ENCODE assay signal across 9 cellular contexts in genomic region chr20:38164624-38165088, GRCh38. TPM values are rescaled to one million over a fixed set of nuclear protein-coding genes. Genes with fewer than 3 reads are reported as not detected.
DNase-seq lines count a peak whose midpoint lies in the region; ATAC-seq, FAIRE-seq and TF ChIP-seq lines count a peak whose summit lies in the region.
"Had no signal": no experiment of that assay in that cellular context is flagged by ENCODE, and none has a peak within 500 bp of the region (broad histone marks: within the 10 kb centered on the region; RNA-seq: fewer than 3 reads in every experiment).

No MANE protein-coding gene starts in this region.

- no peak overlapping the region for H2BK20ac ChIP-seq in H9 (ENCODE audit: low read depth, low read length, poor library complexity, severe bottlenecking)

- no peaks in the 10 kb centered on the region for H3K4me1 ChIP-seq in H9 (ENCODE audit: insufficient read depth, low read length)
- H3K4me1 ChIP-seq in keratinocyte (ENCODE audit: control insufficient read depth, extremely low read depth, insufficient read depth, low read length) = peaks cover 39% of the 10 kb centered on the region
- no peaks in the 10 kb centered on the region for H3K4me1 ChIP-seq in smooth muscle cell (ENCODE audit: low read depth)

- no peak overlapping the region for H3K14ac ChIP-seq in H9 (ENCODE audit: insufficient read depth, low read length)

- H3T11ph ChIP-seq in H9 (ENCODE audit: low read length) = no peak overlapping the region

- peaks cover 12% of the 10 kb centered on the region for H3F3A ChIP-seq in smooth muscle cell (ENCODE audit: low read depth)

- H3K9ac ChIP-seq in H9 (ENCODE audit: extremely low read depth, insufficient read length, low read length) (no peak overlapping the region), keratinocyte (ENCODE audit: control insufficient read depth, extremely low read depth, insufficient read depth, low read length) (no peak overlapping the region), smooth muscle cell (ENCODE audit: low read depth) (no peak overlapping the region)

- H2BK5ac ChIP-seq in H9 (ENCODE audit: insufficient read length, low read length) = no peak overlapping the region

- dilution Hi-C loops in keratinocyte (cut with MboI; ENCODE audit: extremely low pct_ligation_motif_present, low sequenced_read_pairs) = no loop called here

- no peak overlapping the region for H3K56ac ChIP-seq in H9 (ENCODE audit: insufficient read length, low read depth, low read length)

- H4K8ac ChIP-seq in H9 (replicated peaks; ENCODE audit: insufficient read length, low read depth, low read length) = no peak overlapping the region

- ATAC-seq in HG03521 (IDR thresholded peaks at IDR 0.05; ENCODE audit: unreplicated experiment) (no peak), GM18870 (IDR thresholded peaks at IDR 0.05; ENCODE audit: unreplicated experiment) (no peak)

- no peaks in the 10 kb centered on the region for H3K9me3 ChIP-seq in H9 (ENCODE audit: control insufficient read depth, low read depth, low read length)
- no peaks in the 10 kb centered on the region for H3K9me3 ChIP-seq in keratinocyte (ENCODE audit: control insufficient read depth, low read depth, low read length)
- no peaks in the 10 kb centered on the region for H3K9me3 ChIP-seq in smooth muscle cell (replicated peaks; ENCODE audit: low read depth)

- peak overlapping the region; percentile 51 to 69 for H3K4me3 Mint-ChIP-seq in H9

- H3K4me2 ChIP-seq in H9 (ENCODE audit: insufficient read depth, insufficient read length, low read length) (peak overlapping the region; percentile 47), keratinocyte (ENCODE audit: control insufficient read depth, extremely low read depth, insufficient read depth, low read depth, low read length) (peak overlapping the region; percentile 69), smooth muscle cell (peak overlapping the region; percentile 84)

- FAIRE-seq in keratinocyte (lab: Jason Lieb, UNC) = no peak

- no peaks in the 10 kb centered on the region for H4K20me1 ChIP-seq in H9 (ENCODE audit: control insufficient read depth, insufficient read depth, insufficient read length)
- H4K20me1 ChIP-seq in keratinocyte (ENCODE audit: control insufficient read depth, extremely low read depth, insufficient read depth, low read length) = no peaks in the 10 kb centered on the region
- H4K20me1 ChIP-seq in smooth muscle cell (ENCODE audit: low read depth) = no peaks in the 10 kb centered on the region

- TF ChIP-seq CTCF in H9 (conservative IDR thresholded peaks at IDR 0.05) (no peak), cardiac fibroblast (IDR thresholded peaks at IDR 0.05; ENCODE audit: low read depth, low read length) (no peak), keratinocyte (optimal IDR thresholded peaks at IDR 0.05 in 1 of 3, IDR thresholded peaks at IDR 0.05 in 1 of 3, conservative IDR thresholded peaks at IDR 0.05 in 1 of 3; ENCODE audit: extremely low read depth in 1 of 3, insufficient read depth in 2 of 3, low read length in 3 of 3) (no peak), smooth muscle cell (IDR thresholded peaks at IDR 0.05; ENCODE audit: borderline replicate concordance, insufficient read depth, poor library complexity, severe bottlenecking) (no peak)

- H3K27ac Mint-ChIP-seq in H9 = no peak overlapping the region

- H3K79me2 ChIP-seq in H9 (ENCODE audit: insufficient read depth, low read length) (no peaks in the 10 kb centered on the region), keratinocyte (ENCODE audit: control insufficient read depth, insufficient read depth, low read length) (no peaks in the 10 kb centered on the region), smooth muscle cell (ENCODE audit: low read depth) (no peaks in the 10 kb centered on the region)

- no peak overlapping the region for H3K27ac ChIP-seq in H9 (ENCODE audit: insufficient read length, low read depth, low read length)
- H3K27ac ChIP-seq in keratinocyte (ENCODE audit: control insufficient read depth, insufficient read depth, low read length) = no peak overlapping the region
- H3K27ac ChIP-seq in smooth muscle cell (ENCODE audit: low read depth) = no peak overlapping the region

- no peak overlapping the region for H2BK15ac ChIP-seq in H9 (ENCODE audit: low read depth, low read length)

- H3K36me3 Mint-ChIP-seq in H9 (ENCODE audit: insufficient read depth in 1 of 3, low read depth in 3 of 3) = no peaks in the 10 kb centered on the region

- H2AK5ac ChIP-seq in H9 (ENCODE audit: insufficient read length, low read length) = no peak overlapping the region

- no peaks in the 10 kb centered on the region for H3K9me1 ChIP-seq in keratinocyte (ENCODE audit: control insufficient read depth, extremely low read depth, insufficient read depth, low read length)

- H3K27me3 Mint-ChIP-seq in H9 (ENCODE audit: low read depth) = peaks cover 9% of the 10 kb centered on the region

- WGBS in H9 (ENCODE audit: extremely low coverage, insufficient read length, low lambda C conversion rate) = no CpG with 5 or more reads among the region's 14 CpGs
- WGBS in smooth muscle cell (ENCODE audit: low lambda C conversion rate) = 72% methylated on average over 14 of the region's 14 CpGs

- H2BK120ac ChIP-seq in H9 (ENCODE audit: low read depth, low read length, poor library complexity, severe bottlenecking) = no peak overlapping the region

- H3K4me3 ChIP-seq in cardiac fibroblast (replicated peaks in 1 of 2; ENCODE audit: low read depth in 2 of 2, low read length in 2 of 2) (peak overlapping the region; percentile 40 to 55), keratinocyte (ENCODE audit: control insufficient read depth in 2 of 3, extremely low read depth in 1 of 3, insufficient read depth in 2 of 3, low read depth in 1 of 3, low read length in 3 of 3) (peak overlapping the region in 2 of 3 experiments; percentile 17 to 20), smooth muscle cell (peak overlapping the region; percentile 59)

- no peaks in the 10 kb centered on the region for H3K27me3 ChIP-seq in H9 (ENCODE audit: insufficient read depth, low read length)
- no peaks in the 10 kb centered on the region for H3K27me3 ChIP-seq in keratinocyte (ENCODE audit: control insufficient read depth, extremely low read depth, insufficient read depth, low read length)
- H3K27me3 ChIP-seq in smooth muscle cell (ENCODE audit: low read depth) = no peaks in the 10 kb centered on the region

- H4K5ac ChIP-seq in H9 (ENCODE audit: insufficient read length, low read depth, low read length) = no peak overlapping the region

- no peak overlapping the region for H2AFZ ChIP-seq in H9 (ENCODE audit: low read length)
- no peak overlapping the region for H2AFZ ChIP-seq in keratinocyte (ENCODE audit: control insufficient read depth, low read length)
- H2AFZ ChIP-seq in smooth muscle cell (ENCODE audit: low read depth) = no peak overlapping the region

- H3K4me1 Mint-ChIP-seq in H9 = peaks cover 7 to 8% of the 10 kb centered on the region in 2 experiments; a peak in 3 of 4 replicates

- peaks cover 0 to 2% of the 10 kb centered on the region in 2 experiments; a peak in 1 of 5 replicates for H3K9me3 Mint-ChIP-seq in H9

- H4K91ac ChIP-seq in H9 (ENCODE audit: insufficient read length, low read depth, low read length) = no peak overlapping the region

- H3K4ac ChIP-seq in H9 (ENCODE audit: low read depth, low read length) = no peak overlapping the region

- H3K18ac ChIP-seq in H9 (ENCODE audit: insufficient read length, low read depth, low read length) = no peak overlapping the region

- peaks cover 4% of the 10 kb centered on the region for H3K23me2 ChIP-seq in H9 (ENCODE audit: insufficient read length, low read depth, low read length, poor library complexity, severe bottlenecking)

- no peaks in the 10 kb centered on the region for H3K79me1 ChIP-seq in H9 (ENCODE audit: insufficient read depth, low read depth, low read length, poor library complexity, severe bottlenecking)

- H2BK12ac ChIP-seq in H9 (ENCODE audit: insufficient read length, low read depth, low read length) = no peak overlapping the region

- H3K36me3 ChIP-seq in keratinocyte (ENCODE audit: control insufficient read depth in 2 of 2, extremely low read depth in 1 of 2, insufficient read depth in 2 of 2, low read length in 2 of 2) = no peaks in the 10 kb centered on the region
- H3K36me3 ChIP-seq in smooth muscle cell (ENCODE audit: low read depth) = no peaks in the 10 kb centered on the region

- H3K23ac ChIP-seq in H9 (ENCODE audit: insufficient read length, low read depth, low read length) = no peak overlapping the region

- no peak for DNase-seq in H9
- DNase-seq in cardiac fibroblast (ENCODE audit: low read depth in 2 of 2) = no peak
- DNase-seq in keratinocyte (ENCODE audit: low read depth, low spot score) = no peak
- no peak for DNase-seq in smooth muscle cell (lab: John Stamatoyannopoulos, UW; ENCODE audit: unreplicated experiment)
- no peak for DNase-seq in retina
- no peak for DNase-seq in globus pallidus (ENCODE audit: low spot score)
- DNase-seq: SIG-M5 had no signal

RNA-seq across cellular contexts. Expression of gene TGM2, which starts 0.4 kb away (rescaled TPM):
- total RNA-seq in H9 (2021) (1.1 and 1.4 TPM in 2 replicates), smooth muscle cell (53.6 and 72.0 TPM in 2 replicates)
- polyA plus RNA-seq in keratinocyte (18.4 to 50.3 TPM (median 18.7 TPM) in 3 replicates), smooth muscle cell (41.7 and 85.6 TPM in 2 replicates)
- polyA plus RNA-seq in keratinocyte (2011; ENCODE audit: low read depth) = 0.86 TPM
- 16.2 and 22.6 TPM in 2 replicates for polyA plus RNA-seq in keratinocyte (2011; cell fraction: cytosol; rRNA removed)
- polyA plus RNA-seq in keratinocyte (2011; cell fraction: nucleus; rRNA removed) = 30.9 and 32.5 TPM in 2 replicates
- 0.38 and 57.9 TPM in 2 replicates for polyA plus RNA-seq in keratinocyte (2012; ENCODE audit: low replicate concordance)
- 27.4 to 122 TPM (median 29.7 TPM) in 3 replicates for polyA minus RNA-seq in keratinocyte
- polyA minus RNA-seq in keratinocyte (2011; cell fraction: cytosol; rRNA and poly(A)+ RNA removed) = 50.3 TPM
- polyA minus RNA-seq in keratinocyte (2011; cell fraction: nucleus; rRNA and poly(A)+ RNA removed) = 29.2 and 30.7 TPM in 2 replicates

Comparison
In these comparisons a context has a peak if more than half of its experiments do, and no peak if none do; other contexts are left out.
1. RNA of gene TGM2, which starts 0.4 kb away (total RNA-seq): 53.6 to 72.0 TPM in smooth muscle cell; 1.1 to 1.4 TPM in H9; every median in the first group is over 10 times any median in the second.
2. Peak in every context shown above with its lines, with median percentiles within 50 percentile points of each other: H3K4me2 ChIP-seq and H3K4me3 ChIP-seq.